Comparison of ENCODE assay signal across 12 cellular contexts in the genomic region with DNA sequence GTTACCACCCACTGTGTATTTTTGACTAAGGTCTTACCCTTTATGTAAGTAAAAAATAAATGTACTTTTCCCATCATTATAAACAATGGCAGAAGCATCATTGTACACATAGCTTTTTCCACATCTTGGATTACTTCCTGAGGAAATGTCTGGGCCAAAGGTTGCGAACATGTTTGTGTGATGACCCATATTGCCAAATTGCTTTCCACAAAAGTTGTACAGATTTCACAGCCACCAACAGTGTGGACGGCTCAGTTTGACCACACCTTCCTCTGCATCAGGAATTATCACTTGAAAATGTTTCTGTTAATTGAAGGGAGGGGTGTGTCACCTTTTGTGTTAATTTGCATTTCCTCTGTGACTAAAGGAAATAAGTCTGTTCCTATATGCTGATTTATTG. TPM values are rescaled to one million over a fixed set of nuclear protein-coding genes. Genes with fewer than 3 reads are reported as not detected.
DNase-seq lines count a peak whose midpoint lies in the region; ATAC-seq, FAIRE-seq and TF ChIP-seq lines count a peak whose summit lies in the region.
"Had no signal": no experiment of that assay in that cellular context is flagged by ENCODE, and none has a peak within 500 bp of the region (broad histone marks: within the 10 kb centered on the region; RNA-seq: fewer than 3 reads in every experiment).

No MANE protein-coding gene starts in this region.

- H3K9me2 ChIP-seq in PC-9 (ENCODE audit: insufficient read depth) = no peaks in the 10 kb centered on the region

- POLR2A ChIA-PET in PC-9 (lab: Charles Lee; ENCODE audit: unreplicated experiment) = interaction anchor here (0.6 kb wide), 1 partner anchor 200 kb away, joined by 3 read pairs; no protein-coding TSS in a partner anchor

- peak; percentile 48 for DNase-seq in AG08396 (ENCODE audit: low spot score)
- DNase-seq in PC-9 = peak in 1 of 2 experiments; percentile 68
- peak; percentile 50 for DNase-seq in epithelial cell of esophagus (ENCODE audit: low read depth)
- DNase-seq in natural killer cell = no peak
- DNase-seq in GM19239 (ENCODE audit: insufficient read length, low spot score) = no peak
- no peak for DNase-seq in NCI-H524 treated with DMSO at 0.1 percent for 48 hours (lab: John Stamatoyannopoulos, UW)
- no peak for DNase-seq in NCI-H1105 treated with DMSO at 0.1 percent for 48 hours (lab: John Stamatoyannopoulos, UW)
- no peak for DNase-seq in globus pallidus (ENCODE audit: low spot score)
- DNase-seq: mesendoderm; stimulated activated CD4-positive, alpha-beta T cell treated with anti-CD3 and anti-CD28 coated beads, Interleukin-2, amount 100 ng/mL, for 24 hours had no signal

- H3K4me2 ChIP-seq in PC-9 = peak overlapping the region; percentile 74

- CTCF ChIA-PET in PC-9 (lab: Charles Lee) = interaction anchor here (0.9 kb wide), 1 partner anchor 14 kb away, joined by 3 read pairs; no protein-coding TSS in a partner anchor

- H3K27ac ChIP-seq in PC-9 = peak overlapping the region; percentile 79

- H3F3A ChIP-seq in PC-9 (ENCODE audit: insufficient read depth, low read depth) = peaks cover 30% of the 10 kb centered on the region

- intact Hi-C loops in PC-9 (cut with micrococcal nuclease; ENCODE audit: unreplicated experiment) (no loop called here), natural killer cell (cut with micrococcal nuclease) (no loop called here)

- TF ChIP-seq CTCF in PC-9 (conservative IDR thresholded peaks at IDR 0.05) (no peak), epithelial cell of esophagus (IDR thresholded peaks at IDR 0.05; ENCODE audit: insufficient read depth, low read depth, low read length, missing control alignments) (no peak), natural killer cell (IDR thresholded peaks at IDR 0.05) (no peak)

- peak in 2 of 3 donors; percentile 41 to 57 for ATAC-seq in natural killer cell

- no peaks in the 10 kb centered on the region for H3K27me3 Mint-ChIP-seq in natural killer cell (ENCODE audit: low read depth in 2 of 2)

- no peaks in the 10 kb centered on the region for H3K9me3 Mint-ChIP-seq in natural killer cell
- H3K9me3 Mint-ChIP-seq: CD14-positive monocyte, IgD-negative memory B cell had no signal

- peaks cover 14 to 16% of the 10 kb centered on the region in 2 donors for H3K4me1 Mint-ChIP-seq in natural killer cell

- no TSS peak for BruUV-seq in PC-9 (replicated peaks; lab: Mats Ljungman, UMichigan)

- no peak for FAIRE-seq in GM19239 (lab: Jason Lieb, UNC)

- H2AFZ ChIP-seq in PC-9 = peak overlapping the region; percentile 68; the same call in 1 of the 2 replicates

- H3K27me3 ChIP-seq in PC-9 (ENCODE audit: insufficient read depth, low read depth) = no peaks in the 10 kb centered on the region

- no peaks in the 10 kb centered on the region for H4K20me1 ChIP-seq in PC-9 (ENCODE audit: insufficient read depth)

- H3K9me3 ChIP-seq in PC-9 (ENCODE audit: insufficient read depth, low read depth) = no peaks in the 10 kb centered on the region

- H3K79me2 ChIP-seq in PC-9 (ENCODE audit: low read depth) = no peaks in the 10 kb centered on the region

- H3K27ac Mint-ChIP-seq in natural killer cell = no peak overlapping the region
- H3K27ac Mint-ChIP-seq: IgD-negative memory B cell had no signal

- no peaks in the 10 kb centered on the region for H3K36me3 ChIP-seq in PC-9 (ENCODE audit: low read depth)

- H3K4me3 ChIP-seq in PC-9 (peak overlapping the region; percentile 37; the same call in 1 of the 2 replicates), epithelial cell of esophagus (ENCODE audit: low read length) (no peak overlapping the region)

- H3K4me1 ChIP-seq in PC-9 (replicated peaks; ENCODE audit: insufficient read depth) = peaks cover 41% of the 10 kb centered on the region

- H3K36me3 Mint-ChIP-seq in natural killer cell = no peaks in the 10 kb centered on the region
- H3K36me3 Mint-ChIP-seq: CD14-positive monocyte, IgD-negative memory B cell had no signal

- H3K4me3 Mint-ChIP-seq in natural killer cell = peak overlapping the region; percentile 13
- H3K4me3 Mint-ChIP-seq: IgD-negative memory B cell had no signal

RNA-seq across cellular contexts. Expression of a gene that starts 25.7 kb away (rescaled TPM):
- not detected in 2 replicates for total RNA-seq in PC-9 (2021)
- total RNA-seq in natural killer cell = not detected

RNA-seq across cellular contexts. Expression of a gene that starts 45.6 kb away (rescaled TPM):
- total RNA-seq in PC-9 (2021) (51.5 and 51.7 TPM in 2 replicates), natural killer cell (1 to 10 TPM; 1.0 to 1.5 (median 1.4) TPM)

Comparison
In these comparisons a context has a peak if more than half of its experiments do, and no peak if none do; other contexts are left out.
1. DNase-seq: peak in AG08396 (single experiment) and epithelial cell of esophagus (single experiment); none in natural killer cell (single experiment), GM19239 (single experiment), NCI-H524 treated with DMSO at 0.1 percent for 48 hours (single experiment), NCI-H1105 treated with DMSO at 0.1 percent for 48 hours (single experiment) and globus pallidus (single experiment).
2. RNA of a gene that starts 45.6 kb away (total RNA-seq): 51.5 to 51.7 TPM in PC-9; 1.0 to 1.5 TPM in natural killer cell; every median in the first group is over 10 times any median in the second.